In the genomic region with DNA sequence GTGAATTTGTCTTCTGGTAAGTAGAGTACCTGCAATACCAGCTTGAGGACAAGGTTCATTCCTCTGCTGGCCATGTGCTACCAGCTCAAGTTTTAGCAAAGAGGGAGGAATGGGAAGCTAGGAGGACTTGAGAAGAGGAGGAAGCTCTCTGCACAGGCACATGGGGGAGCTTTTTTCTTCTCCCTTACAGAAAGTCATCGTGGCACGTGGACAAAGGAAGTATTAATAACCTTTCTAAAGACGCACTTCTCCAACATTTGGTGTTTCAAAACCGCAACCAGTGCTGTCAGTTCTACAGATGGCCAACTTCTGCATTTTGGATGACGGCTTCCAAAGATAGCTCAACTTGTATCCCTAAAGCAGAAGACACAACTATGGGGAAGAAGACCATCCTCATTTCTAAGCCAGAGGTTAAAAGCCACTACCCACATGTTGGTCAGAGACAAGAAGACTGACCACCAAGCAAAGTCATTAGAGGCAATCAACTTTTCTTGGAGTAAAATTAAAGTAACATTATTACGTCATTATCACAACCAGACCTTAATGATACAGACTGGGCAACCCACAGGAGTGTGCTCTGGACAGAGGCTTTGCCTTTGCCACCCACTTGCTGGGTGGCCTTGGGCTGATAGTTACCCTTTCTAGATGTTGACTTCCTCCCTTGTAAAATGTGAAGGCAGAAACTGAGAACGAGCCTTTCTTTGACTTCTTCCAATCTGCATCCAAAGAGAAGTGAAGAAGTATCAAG, we compare ENCODE assay signal across 17 cellular contexts. TPM values are rescaled to one million over a fixed set of nuclear protein-coding genes. Genes with fewer than 3 reads are reported as not detected.
DNase-seq lines count a peak whose midpoint lies in the region; ATAC-seq and TF ChIP-seq lines count a peak whose summit lies in the region.
"Had no signal": no experiment of that assay in that cellular context is flagged by ENCODE, and none has a peak within 500 bp of the region (broad histone marks: within the 10 kb centered on the region; RNA-seq: fewer than 3 reads in every experiment).

No MANE protein-coding gene starts in this region.

- H3K4me1 Mint-ChIP-seq in activated T-cell treated with anti-CD3 and anti-CD28 coated beads, Interleukin-2, amount 50 U/mL, for 72 hours (ENCODE audit: low read depth), result peaks cover 8% of the 10 kb centered on the region
- H3K4me1 Mint-ChIP-seq: neural crest cell had no signal

- TF ChIP-seq CTCF in liver (IDR thresholded peaks at IDR 0.05; ENCODE audit: low read depth, low read length, missing input control), result no peak

- H3K27ac ChIP-seq in liver (ENCODE audit: low read depth in 1 of 2, low read length in 2 of 2), result no peak overlapping the region
- H3K27ac ChIP-seq: hepatocyte had no signal

- no peaks in the 10 kb centered on the region for H3K27me3 ChIP-seq in liver (ENCODE audit: control insufficient read depth in 4 of 4, insufficient read depth in 4 of 4, low read length in 3 of 4)

- no peak overlapping the region for H3K27ac Mint-ChIP-seq in activated T-cell treated with anti-CD3 and anti-CD28 coated beads, Interleukin-2, amount 50 U/mL, for 72 hours
- H3K27ac Mint-ChIP-seq: type B pancreatic cell had no signal

- peak; percentile 60 for ATAC-seq in GM21529 (IDR thresholded peaks at IDR 0.05; ENCODE audit: unreplicated experiment)
- ATAC-seq in esophagus mucosa, result no peak
- ATAC-seq in HG03159 (IDR thresholded peaks at IDR 0.05; ENCODE audit: unreplicated experiment), result no peak
- ATAC-seq in activated T-cell treated with anti-CD3 and anti-CD28 coated beads, Interleukin-2, amount 50 U/mL, for 72 hours (replicated peaks in 1 of 2), result no peak
- ATAC-seq in HG02852 (IDR thresholded peaks at IDR 0.05; ENCODE audit: unreplicated experiment), result no peak
- ATAC-seq: Panc1 had no signal

- peaks cover 27% of the 10 kb centered on the region for H3K27me3 Mint-ChIP-seq in activated T-cell treated with anti-CD3 and anti-CD28 coated beads, Interleukin-2, amount 50 U/mL, for 72 hours (ENCODE audit: low read depth)

- 81% methylated on average over 7 of the region's 7 CpGs for WGBS in liver

- no peak overlapping the region for H3K4me3 ChIP-seq in liver (ENCODE audit: low read depth in 1 of 3, low read length in 3 of 3)
- H3K4me3 ChIP-seq: hepatocyte had no signal

- H3K4me1 ChIP-seq in liver (ENCODE audit: control insufficient read depth in 4 of 4, insufficient read depth in 4 of 4, low read length in 3 of 4), result no peaks in the 10 kb centered on the region

- no peaks in the 10 kb centered on the region for H3K36me3 Mint-ChIP-seq in activated T-cell treated with anti-CD3 and anti-CD28 coated beads, Interleukin-2, amount 50 U/mL, for 72 hours (ENCODE audit: insufficient read depth in 2 of 2)
- H3K36me3 Mint-ChIP-seq: type B pancreatic cell had no signal

- peak; percentile 7 to 10 for TF ChIP-seq RAD21 in liver (IDR thresholded peaks at IDR 0.05)

- H3K9me3 ChIP-seq in liver (ENCODE audit: control insufficient read depth in 4 of 4, low read length in 3 of 4), result no peaks in the 10 kb centered on the region

- no peak overlapping the region for H3K4me3 Mint-ChIP-seq in activated T-cell treated with anti-CD3 and anti-CD28 coated beads, Interleukin-2, amount 50 U/mL, for 72 hours
- H3K4me3 Mint-ChIP-seq: neural crest cell, type B pancreatic cell had no signal

- no peak overlapping the region for H3K9ac ChIP-seq in liver (ENCODE audit: low read depth in 1 of 2, low read length in 2 of 2)

- DNase-seq in AML-193 (lab: John Stamatoyannopoulos, UW), result peak; percentile 98
- DNase-seq in SIG-M5 (lab: John Stamatoyannopoulos, UW), result peak; percentile 96
- no peak for DNase-seq in activated T-cell treated with anti-CD3 and anti-CD28 coated beads, Interleukin-2, amount 50 U/mL, for 72 hours
- DNase-seq: activated CD4-positive, CD25-positive, alpha-beta regulatory T cell treated with anti-CD3 and anti-CD28 coated beads, Interleukin-2, amount 50 U/mL, for 72 hours; activated effector memory CD4-positive, alpha-beta T cell treated with Interleukin-2 at 50 U/mL for 16 hours; dermis blood vessel endothelial cell; NCI-H1092 treated with DMSO at 0.1 percent for 48 hours; stimulated activated CD4-positive, alpha-beta T cell treated with anti-CD3 and anti-CD28 coated beads, Interleukin-4, amount 100 ng/mL, for 4 hours had no signal

- no peaks in the 10 kb centered on the region for H3K36me3 ChIP-seq in liver (ENCODE audit: control insufficient read depth in 4 of 4, insufficient read depth in 3 of 4, low read depth in 1 of 4, low read length in 3 of 4)

- H3K9me3 Mint-ChIP-seq in activated T-cell treated with anti-CD3 and anti-CD28 coated beads, Interleukin-2, amount 50 U/mL, for 72 hours, result no peaks in the 10 kb centered on the region
- H3K9me3 Mint-ChIP-seq: neural crest cell, type B pancreatic cell had no signal

TF ChIP-seq in liver, 16 proteins besides CTCF, POLR2A, EP300 and RAD21:
- TF ChIP-seq FOXA1 (IDR thresholded peaks at IDR 0.05), result no peak
- TF ChIP-seq HNF4A (conservative IDR thresholded peaks at IDR 0.05), result peak; percentile 43 to 64
- TF ChIP-seq EGR1 (IDR thresholded peaks at IDR 0.05; ENCODE audit: low read depth in 2 of 2), result no peak
- no peak for TF ChIP-seq FOXA2 (IDR thresholded peaks at IDR 0.05)
- TF ChIP-seq MAX (IDR thresholded peaks at IDR 0.05), result peak; percentile 43
- TF ChIP-seq, protein P1, sequence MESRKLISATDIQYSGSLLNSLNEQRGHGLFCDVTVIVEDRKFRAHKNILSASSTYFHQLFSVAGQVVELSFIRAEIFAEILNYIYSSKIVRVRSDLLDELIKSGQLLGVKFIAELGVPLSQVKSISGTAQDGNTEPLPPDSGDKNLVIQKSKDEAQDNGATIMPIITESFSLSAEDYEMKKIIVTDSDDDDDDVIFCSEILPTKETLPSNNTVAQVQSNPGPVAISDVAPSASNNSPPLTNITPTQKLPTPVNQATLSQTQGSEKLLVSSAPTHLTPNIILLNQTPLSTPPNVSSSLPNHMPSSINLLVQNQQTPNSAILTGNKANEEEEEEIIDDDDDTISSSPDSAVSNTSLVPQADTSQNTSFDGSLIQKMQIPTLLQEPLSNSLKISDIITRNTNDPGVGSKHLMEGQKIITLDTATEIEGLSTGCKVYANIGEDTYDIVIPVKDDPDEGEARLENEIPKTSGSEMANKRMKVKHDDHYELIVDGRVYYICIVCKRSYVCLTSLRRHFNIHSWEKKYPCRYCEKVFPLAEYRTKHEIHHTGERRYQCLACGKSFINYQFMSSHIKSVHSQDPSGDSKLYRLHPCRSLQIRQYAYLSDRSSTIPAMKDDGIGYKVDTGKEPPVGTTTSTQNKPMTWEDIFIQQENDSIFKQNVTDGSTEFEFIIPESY (IDR thresholded peaks at IDR 0.05), result no peak
- TF ChIP-seq REST (IDR thresholded peaks at IDR 0.05), result no peak
- no peak for TF ChIP-seq GABPA (IDR thresholded peaks at IDR 0.05 in 1 of 2, conservative IDR thresholded peaks at IDR 0.05 in 1 of 2)
- TF ChIP-seq NR2F2 (IDR thresholded peaks at IDR 0.05), result no peak
- no peak for TF ChIP-seq YY1 (IDR thresholded peaks at IDR 0.05)
- TF ChIP-seq ATF3 (IDR thresholded peaks at IDR 0.05), result no peak
- TF ChIP-seq SP1 (IDR thresholded peaks at IDR 0.05), result peak; percentile 31
- TF ChIP-seq TAF1 (conservative IDR thresholded peaks at IDR 0.05), result no peak
- no peak for TF ChIP-seq JUND (IDR thresholded peaks at IDR 0.05)
- peak; percentile 31 to 49 for TF ChIP-seq RXRA (IDR thresholded peaks at IDR 0.05)
- no peak for TF ChIP-seq HNF4G (IDR thresholded peaks at IDR 0.05)

RNA-seq across cellular contexts. Expression of gene TMED10, which starts 12.3 kb away (rescaled TPM):
- total RNA-seq in liver (100 to 1,000 TPM; 167 to 297 TPM), esophagus mucosa (293 TPM)
- polyA plus RNA-seq in liver, result 100 to 1,000 TPM; 206 to 349 TPM
- total RNA-seq in activated T-cell treated with anti-CD3 and anti-CD28 coated beads, Interleukin-2, amount 50 U/mL, for 72 hours, result 100 to 1,000 TPM; 187 to 235 TPM

Comparison
In these comparisons a context has a peak if more than half of its experiments do, and no peak if none do; other contexts are left out.
1. DNase-seq: peak in AML-193 (2 of 2) and SIG-M5 (single experiment); none in activated T-cell treated with anti-CD3 and anti-CD28 coated beads, Interleukin-2, amount 50 U/mL, for 72 hours (0 of 2).